In the genomic region with DNA sequence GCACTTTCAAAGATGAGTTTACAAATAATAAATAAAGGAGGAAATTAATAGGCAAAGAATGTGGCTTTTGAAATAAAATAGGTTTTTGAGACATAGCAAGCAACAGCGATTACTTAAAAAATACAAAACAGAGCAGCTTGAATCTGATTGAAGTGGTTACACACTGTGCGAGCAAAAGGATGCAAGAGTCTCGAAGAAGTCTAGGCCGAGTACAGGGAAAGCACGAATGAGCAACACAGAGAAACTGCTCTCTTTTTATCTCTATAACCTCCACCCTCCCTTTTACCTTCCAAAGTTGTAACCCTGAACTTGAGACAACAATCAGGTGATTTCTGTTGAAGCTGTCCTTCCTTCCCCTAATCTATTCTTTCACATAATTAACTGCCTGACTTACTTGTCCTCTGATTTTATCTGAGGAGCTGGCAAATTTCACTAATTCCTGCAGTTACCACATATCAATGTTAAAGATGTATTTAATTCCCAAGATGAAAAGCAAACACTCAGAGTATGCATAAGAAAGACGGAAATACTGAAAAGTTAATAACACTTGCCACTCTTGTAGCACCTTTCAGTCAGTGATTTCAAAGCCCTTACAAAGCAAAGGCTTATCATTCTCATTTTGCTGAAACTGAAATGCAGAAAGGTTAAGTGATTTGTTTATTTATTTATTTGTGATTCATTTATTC, we compare ENCODE assay signal across 30 cellular contexts.
"Had no signal": no experiment of that assay in that cellular context is flagged by ENCODE, and none has a peak within 500 bp of the region (broad histone marks: within the 10 kb centered on the region; RNA-seq: fewer than 3 reads in every experiment).

No MANE protein-coding gene starts in this region.

- H3K27me3 Mint-ChIP-seq: activated naive CD4-positive, alpha-beta T cell treated with anti-CD3 and anti-CD28 coated beads, Interleukin-2, amount 50 U/mL, for 24 hours; activated T-cell treated with anti-CD3 and anti-CD28 coated beads, Interleukin-2, amount 50 U/mL, for 24 hours had no signal

- H3K4me3 ChIP-seq: adrenal gland, body of pancreas, breast epithelium, MG63, Peyer's patch had no signal

- H3K27ac Mint-ChIP-seq: activated CD8-positive, alpha-beta T cell treated with anti-CD3 and anti-CD28 coated beads for 36 hours; activated naive CD4-positive, alpha-beta T cell treated with anti-CD3 and anti-CD28 coated beads, Interleukin-2, amount 50 U/mL, for 24 hours; activated T-cell treated with anti-CD3 and anti-CD28 coated beads, Interleukin-2, amount 50 U/mL, for 24 hours; activated T-helper 1 cell treated with anti-CD3 and anti-CD28 coated beads, Interleukin-12 subunit alpha, Interleukin-12 subunit beta, Interleukin-2, Interleukin-4 antibody, amounts not matched to agents 30 ng/mL and 10 ng/mL and 1 ng/mL, durations not matched to agents 14 hours and 24 hours and 36 hours; T-helper 2 cell treated with Interferon-gamma antibody and Interleukin-4, amounts not matched to agents 5 μg/mL and 100 μg/mL, for 36 hours had no signal

- H3K9me3 ChIP-seq: adrenal gland, body of pancreas, breast epithelium, MG63, Peyer's patch had no signal

- H3K9me3 Mint-ChIP-seq: activated CD8-positive, alpha-beta T cell treated with anti-CD3 and anti-CD28 coated beads for 36 hours; activated naive CD4-positive, alpha-beta T cell treated with anti-CD3 and anti-CD28 coated beads, Interleukin-2, amount 50 U/mL, for 24 hours; activated T-cell treated with anti-CD3 and anti-CD28 coated beads, Interleukin-2, amount 50 U/mL, for 24 hours; activated T-helper 1 cell treated with anti-CD3 and anti-CD28 coated beads, Interleukin-12 subunit alpha, Interleukin-12 subunit beta, Interleukin-2, Interleukin-4 antibody, amounts not matched to agents 30 ng/mL and 10 ng/mL and 1 ng/mL, durations not matched to agents 14 hours and 24 hours and 36 hours; T-helper 2 cell treated with Interferon-gamma antibody and Interleukin-4, amounts not matched to agents 5 μg/mL and 100 μg/mL, for 36 hours had no signal

- H3K27ac ChIP-seq: adrenal gland, body of pancreas, breast epithelium, Peyer's patch had no signal

- H3K4me3 Mint-ChIP-seq: activated CD8-positive, alpha-beta T cell treated with anti-CD3 and anti-CD28 coated beads for 36 hours; activated naive CD4-positive, alpha-beta T cell treated with anti-CD3 and anti-CD28 coated beads, Interleukin-2, amount 50 U/mL, for 24 hours; activated T-cell treated with anti-CD3 and anti-CD28 coated beads, Interleukin-2, amount 50 U/mL, for 24 hours; activated T-helper 1 cell treated with anti-CD3 and anti-CD28 coated beads, Interleukin-12 subunit alpha, Interleukin-12 subunit beta, Interleukin-2, Interleukin-4 antibody, amounts not matched to agents 30 ng/mL and 10 ng/mL and 1 ng/mL, durations not matched to agents 14 hours and 24 hours and 36 hours; T-helper 2 cell treated with Interferon-gamma antibody and Interleukin-4, amounts not matched to agents 5 μg/mL and 100 μg/mL, for 36 hours had no signal

- H3K36me3 Mint-ChIP-seq: activated naive CD4-positive, alpha-beta T cell treated with anti-CD3 and anti-CD28 coated beads, Interleukin-2, amount 50 U/mL, for 24 hours had no signal

- DNase-seq: activated CD4-positive, alpha-beta T cell treated with anti-CD3 and anti-CD28 coated beads, Interleukin-2, amount 50 U/mL, for 4 hours; activated CD8-positive, alpha-beta T cell treated with anti-CD3 and anti-CD28 coated beads for 36 hours; activated gamma-delta T cell treated with Interleukin-2 at 50 U/mL for 16 hours; activated T-cell treated with anti-CD3 and anti-CD28 coated beads, Interleukin-2, amount 50 U/mL, for 24 hours; adrenal gland; body of pancreas; cerebellar nuclear complex; Kasumi-1; KG1; MG63; NCI-H1048; NCI-H1105 treated with DMSO at 0.1 percent for 48 hours; NCI-H1436; NCI-H1694; NCI-H1930; NCI-H2081 treated with DMSO at 0.1 percent for 48 hours; NCI-H2171; NCI-H510A; NCI-H526; NCI-H748 treated with DMSO at 0.1 percent for 48 hours; NK-92 treated with Interleukin-12 subunit alpha and Interleukin-12 subunit beta, amount 100 ng/mL, for 24 hours; PC-3; Peyer's patch; RPMI8226; SIG-M5 had no signal

- H3K4me1 ChIP-seq: adrenal gland, body of pancreas, breast epithelium, Peyer's patch had no signal

- ATAC-seq: activated CD8-positive, alpha-beta T cell treated with anti-CD3 and anti-CD28 coated beads for 36 hours; body of pancreas; PC-3; SK-N-SH treated with all-trans-retinoic acid at 6 μM for 48 hours had no signal

- H3K36me3 ChIP-seq: adrenal gland, breast epithelium, MG63, Peyer's patch had no signal

- H3K27me3 ChIP-seq: adrenal gland, body of pancreas, breast epithelium, MG63, Peyer's patch had no signal
